ENCODE assay signal across 12 cellular contexts in genomic region chr16:81450783-81451491, GRCh38. TPM values are rescaled to one million over a fixed set of nuclear protein-coding genes. Genes with fewer than 3 reads are reported as not detected.
A peak's percentile ranks its signal among the peaks of the same experiment; 100 is the strongest.
DNase-seq lines count a peak whose midpoint lies in the region; ATAC-seq, FAIRE-seq and TF ChIP-seq lines count a peak whose summit lies in the region.
"Had no signal": no experiment of that assay in that cellular context is flagged by ENCODE, and none has a peak within 500 bp of the region (broad histone marks: within the 10 kb centered on the region; RNA-seq: fewer than 3 reads in every experiment).

No MANE protein-coding gene starts in this region.

- no peaks in the 10 kb centered on the region for H3K27me3 Mint-ChIP-seq in activated CD8-positive, alpha-beta T cell treated with anti-CD3 and anti-CD28 coated beads, Interleukin-2, amount 10 ng/mL, durations not matched to agents 7 days and 5 days (ENCODE audit: low read depth)

- no peaks in the 10 kb centered on the region for H3K9me3 Mint-ChIP-seq in activated CD8-positive, alpha-beta T cell treated with anti-CD3 and anti-CD28 coated beads, Interleukin-2, amount 10 ng/mL, durations not matched to agents 7 days and 5 days (ENCODE audit: insufficient read depth)

- H3K4me2 ChIP-seq in HepG2 (ENCODE audit: low read depth, low read length), result peak overlapping the region; percentile 97

- H3K9me3 ChIP-seq in HepG2 (ENCODE audit: low read length) (no peaks in the 10 kb centered on the region), right lobe of liver (no peaks in the 10 kb centered on the region), iPS-20b (ENCODE audit: insufficient read depth, low read depth, low read length) (no peaks in the 10 kb centered on the region), esophagus squamous epithelium (no peaks in the 10 kb centered on the region), prostate gland (no peaks in the 10 kb centered on the region)
- H3K9me3 ChIP-seq: ascending aorta, sigmoid colon had no signal

- H3K36me3 Mint-ChIP-seq in activated CD8-positive, alpha-beta T cell treated with anti-CD3 and anti-CD28 coated beads, Interleukin-2, amount 10 ng/mL, durations not matched to agents 7 days and 5 days (ENCODE audit: low read depth), result peaks cover 51% of the 10 kb centered on the region

- CTCF ChIA-PET in HepG2 (lab: Yijun Ruan, JAX; ENCODE audit: low intra/inter-chr PET ratio, low total read pairs), result no interaction called here
- CTCF ChIA-PET in activated CD8-positive, alpha-beta T cell treated with anti-CD3 and anti-CD28 coated beads, Interleukin-2, amount 10 ng/mL, durations not matched to agents 7 days and 5 days (lab: Charles Lee), result interaction anchor here (0.9 to 2.6 kb wide), 6 partner anchors 13 to 272 kb away, joined by 3 to 15 read pairs (median 6); no protein-coding TSS in a partner anchor

- H3K27me3 ChIP-seq in HepG2 (ENCODE audit: control insufficient read depth in 1 of 2, insufficient read depth in 2 of 2, low read length in 2 of 2) (no peaks in the 10 kb centered on the region; a peak in 1 of 5 replicates), right lobe of liver (no peaks in the 10 kb centered on the region), iPS-20b (ENCODE audit: insufficient read depth, low read length) (no peaks in the 10 kb centered on the region), esophagus squamous epithelium (no peaks in the 10 kb centered on the region), prostate gland (replicated peaks; ENCODE audit: insufficient read depth) (no peaks in the 10 kb centered on the region)
- H3K27me3 ChIP-seq: ascending aorta, sigmoid colon had no signal

- peak overlapping the region; percentile 61 for H3K4me3 Mint-ChIP-seq in activated CD8-positive, alpha-beta T cell treated with anti-CD3 and anti-CD28 coated beads, Interleukin-2, amount 10 ng/mL, durations not matched to agents 7 days and 5 days

- intact Hi-C loops in HepG2 (cut with micrococcal nuclease; ENCODE audit: unreplicated experiment), result no loop called here
- intact Hi-C loops in right lobe of liver (cut with DNase I), result loop anchor here in 1 of 2 donors (10.0 kb wide), 1 partner anchor 84 kb away; no protein-coding TSS in a partner anchor
- intact Hi-C loops in esophagus squamous epithelium (cut with DNase I), result no loop called here
- intact Hi-C loops in prostate gland (cut with DNase I), result no loop called here

- peaks cover 77% of the 10 kb centered on the region for H3K4me1 Mint-ChIP-seq in activated CD8-positive, alpha-beta T cell treated with anti-CD3 and anti-CD28 coated beads, Interleukin-2, amount 10 ng/mL, durations not matched to agents 7 days and 5 days (ENCODE audit: low read depth)

- TF ChIP-seq CTCF in HepG2 (CRISPR knock-in tag; IDR thresholded peaks at IDR 0.05) (no peak), right lobe of liver (IDR thresholded peaks at IDR 0.05) (no peak), esophagus squamous epithelium (IDR thresholded peaks at IDR 0.05) (no peak), prostate gland (IDR thresholded peaks at IDR 0.05) (no peak)

- no peak for TF ChIP-seq RAD21 in HepG2 (CRISPR knock-in tag; IDR thresholded peaks at IDR 0.05)

- H3K9ac ChIP-seq in HepG2 (ENCODE audit: insufficient read depth, low read depth, low read length), result peak overlapping the region; percentile 68
- no peak overlapping the region for H3K9ac ChIP-seq in iPS-20b (ENCODE audit: low read depth, low read length)

- H3K27ac Mint-ChIP-seq in activated CD8-positive, alpha-beta T cell treated with anti-CD3 and anti-CD28 coated beads, Interleukin-2, amount 10 ng/mL, durations not matched to agents 7 days and 5 days, result peak overlapping the region; percentile 89

- ATAC-seq in HepG2 (no peak), right lobe of liver (no peak), GM19351 (IDR thresholded peaks at IDR 0.05; ENCODE audit: unreplicated experiment) (no peak)
- ATAC-seq in activated CD8-positive, alpha-beta T cell treated with anti-CD3 and anti-CD28 coated beads, Interleukin-2, amount 10 ng/mL, durations not matched to agents 7 days and 5 days, result no peak

- peaks cover 98% of the 10 kb centered on the region for H3K79me2 ChIP-seq in HepG2 (ENCODE audit: insufficient read depth, low read length)

- in situ Hi-C loops in HepG2 (cut with HindIII; ENCODE audit: extremely low pct_ligation_motif_present, low pct_unique_long_range_greater_than_20kb), result no loop called here

- no peak overlapping the region for H2AFZ ChIP-seq in HepG2 (ENCODE audit: low read length)

- H3K4me3 ChIP-seq in HepG2 (replicated peaks in 1 of 3; ENCODE audit: insufficient read depth in 1 of 3, low read depth in 2 of 3, low read length in 3 of 3) (peak overlapping the region in 1 of 3 experiments; percentile 62; a peak in 1 of 6 replicates), right lobe of liver (no peak overlapping the region), iPS-20b (ENCODE audit: low read length) (no peak overlapping the region), esophagus squamous epithelium (no peak overlapping the region), prostate gland (no peak overlapping the region)
- H3K4me3 ChIP-seq: ascending aorta, sigmoid colon had no signal

- POLR2A ChIA-PET in HepG2 (lab: Yijun Ruan, JAX), result interaction anchor here (0.9 to 5.9 kb wide), 13 partner anchors 8 to 118 kb away, joined by 3 to 61 read pairs (median 7); no protein-coding TSS in a partner anchor
- POLR2A ChIA-PET in activated CD8-positive, alpha-beta T cell treated with anti-CD3 and anti-CD28 coated beads, Interleukin-2, amount 10 ng/mL, durations not matched to agents 7 days and 5 days (lab: Charles Lee), result interaction anchor here (1.2 to 1.3 kb wide), 2 partner anchors 19 to 20 kb away, joined by 3 to 8 read pairs; no protein-coding TSS in a partner anchor

- H3K27ac ChIP-seq in HepG2 (ENCODE audit: extremely low read length, insufficient read depth, low read length) (peak overlapping the region; percentile 89), right lobe of liver (peak overlapping the region in 1 of 3 donors; percentile 59), iPS-20b (ENCODE audit: low read length) (peak overlapping the region; percentile 1), esophagus squamous epithelium (peak overlapping the region in 2 of 4 donors; percentile 20 to 56), prostate gland (no peak overlapping the region)
- H3K27ac ChIP-seq: ascending aorta, C4-2B had no signal

- 73% methylated on average over 12 of the region's 12 CpGs for WGBS in HepG2 (ENCODE audit: low lambda C conversion rate)
- WGBS in right lobe of liver (ENCODE audit: insufficient coverage, low coverage, low lambda C conversion rate, missing lambda C conversion rate), result 80% methylated on average over 9 of the region's 12 CpGs
- WGBS in esophagus squamous epithelium, 2 donors, result 86 to 89% methylated on average over 11 to 12 of the region's 12 CpGs
- 86% methylated on average over 12 of the region's 12 CpGs for WGBS in prostate gland

- BruUV-seq in HepG2 (replicated peaks; lab: Mats Ljungman, UMichigan), result no TSS peak

- no peak for FAIRE-seq in HepG2 (lab: Jason Lieb, UNC)

- TF ChIP-seq POLR2A in HepG2 (IDR thresholded peaks at IDR 0.05; ENCODE audit: insufficient read depth in 1 of 2, low read depth in 2 of 2, low read length in 2 of 2) (no peak), right lobe of liver (IDR thresholded peaks at IDR 0.05) (no peak), esophagus squamous epithelium (IDR thresholded peaks at IDR 0.05) (no peak), prostate gland (IDR thresholded peaks at IDR 0.05) (no peak)

- peaks cover 39% of the 10 kb centered on the region; the same call in 1 of the 2 replicates for H4K20me1 ChIP-seq in HepG2 (ENCODE audit: insufficient read depth, low read length)

- H3K4me1 ChIP-seq in HepG2 (ENCODE audit: insufficient read depth, low read length) (peaks cover 74% of the 10 kb centered on the region), right lobe of liver (peaks cover 0 to 89% (median 47%) of the 10 kb centered on the region in 4 donors), iPS-20b (ENCODE audit: insufficient read depth, low read length) (peaks cover 44% of the 10 kb centered on the region), esophagus squamous epithelium (peaks cover 34 to 98% (median 59%) of the 10 kb centered on the region in 3 donors), prostate gland (replicated peaks) (peaks cover 8% of the 10 kb centered on the region)

- DNase-seq in HepG2 (ENCODE audit: low spot score) (no peak), right lobe of liver (no peak), esophagus squamous epithelium (lab: John Stamatoyannopoulos, UW) (no peak), prostate gland (ENCODE audit: low spot score) (no peak), dedifferentiated amniotic fluid mesenchymal stem cell (ENCODE audit: extremely low spot score) (no peak)
- DNase-seq in activated CD8-positive, alpha-beta T cell treated with anti-CD3 and anti-CD28 coated beads, Interleukin-2, amount 10 ng/mL, durations not matched to agents 7 days and 5 days, result no peak
- DNase-seq: NCI-H1436 treated with DMSO at 0.1 percent for 48 hours, sigmoid colon had no signal

- peaks cover 1 to 4% of the 10 kb centered on the region in 2 experiments; a peak in 2 of 5 replicates for H3K36me3 ChIP-seq in HepG2 (replicated peaks in 1 of 2; ENCODE audit: control insufficient read depth in 1 of 2, insufficient read depth in 2 of 2, low read length in 2 of 2)
- H3K36me3 ChIP-seq in right lobe of liver, result no peaks in the 10 kb centered on the region
- no peaks in the 10 kb centered on the region for H3K36me3 ChIP-seq in iPS-20b (ENCODE audit: insufficient read depth, low read depth, low read length)
- peaks cover 0 to 6% (median 0%) of the 10 kb centered on the region in 3 donors for H3K36me3 ChIP-seq in esophagus squamous epithelium
- no peaks in the 10 kb centered on the region for H3K36me3 ChIP-seq in prostate gland
- H3K36me3 ChIP-seq: ascending aorta had no signal

- TF ChIP-seq EP300 in HepG2 (IDR thresholded peaks at IDR 0.05; ENCODE audit: low read depth in 2 of 2, low read length in 2 of 2) (no peak), HepG2 (CRISPR knock-in tag; IDR thresholded peaks at IDR 0.05; ENCODE audit: borderline replicate concordance) (no peak)

RNA-seq across cellular contexts. Expression of gene CMIP, which starts 6.3 kb away (rescaled TPM):
- total RNA-seq in HepG2 (2016; rRNA removed; fragmentation: Illumina TruSeq; extraction: Trizol) (10.9 and 21.7 TPM in 2 replicates), right lobe of liver (10 to 100 TPM; 12.2 to 23.0 (median 16.5) TPM), esophagus squamous epithelium (10 to 100 TPM; 17.1 to 60.5 (median 39.7) TPM), prostate gland (10 to 100 TPM; 30.1 to 95.1 TPM)
- total RNA-seq in HepG2 (2016; cell fraction: cytosol; rRNA removed; fragmentation: Illumina TruSeq; extraction: Trizol; ENCODE audit: low read depth), result 3.5 and 4.6 TPM in 2 replicates
- 11.5 and 15.7 TPM in 2 replicates for total RNA-seq in HepG2 (2016; cell fraction: insoluble cytoplasmic fraction; rRNA removed; fragmentation: Illumina TruSeq; extraction: Trizol)
- total RNA-seq in HepG2 (2016; cell fraction: membrane; rRNA removed; fragmentation: Illumina TruSeq; extraction: Trizol), result 13.0 and 15.9 TPM in 2 replicates
- total RNA-seq in HepG2 (2016; cell fraction: nucleus; rRNA removed; fragmentation: Illumina TruSeq; extraction: Trizol), result 23.3 and 29.3 TPM in 2 replicates
- 18.1 and 22.0 TPM in 2 replicates for polyA plus RNA-seq in HepG2 (2011; rRNA removed)
- 17.3 and 20.7 TPM in 2 replicates for polyA plus RNA-seq in HepG2 (2011; cell fraction: cytosol; rRNA removed)
- 77.4 and 83.2 TPM in 2 replicates for polyA plus RNA-seq in HepG2 (2011; cell fraction: nucleus; rRNA removed)
- 74.4 and 83.5 TPM in 2 replicates for polyA plus RNA-seq in HepG2 (2012)
- 3.4 and 3.8 TPM in 2 replicates for polyA plus RNA-seq in HepG2 (2016; cell fraction: cytosol; fragmentation: Illumina TruSeq; extraction: Trizol; ENCODE audit: low read depth)
- 29.7 and 48.6 TPM in 2 replicates for polyA plus RNA-seq in HepG2 (2016; cell fraction: insoluble cytoplasmic fraction; fragmentation: Illumina TruSeq; extraction: Trizol; ENCODE audit: low read depth)
- polyA plus RNA-seq in HepG2 (2016; cell fraction: membrane; fragmentation: Illumina TruSeq; extraction: Trizol; ENCODE audit: low read depth), result 14.8 and 16.9 TPM in 2 replicates
- polyA plus RNA-seq in HepG2 (2016; cell fraction: nucleus; fragmentation: Illumina TruSeq; extraction: Trizol; ENCODE audit: insufficient read depth, low read depth), result 51.1 and 51.2 TPM in 2 replicates
- 16.6 and 71.5 TPM in 2 replicates for polyA minus RNA-seq in HepG2 (2011; rRNA and poly(A)+ RNA removed; ENCODE audit: low replicate concordance)
- 60.8 and 68.8 TPM in 2 replicates for polyA minus RNA-seq in HepG2 (2011; cell fraction: cytosol; rRNA and poly(A)+ RNA removed)
- polyA minus RNA-seq in HepG2 (2011; cell fraction: nucleus; rRNA and poly(A)+ RNA removed), result 61.9 and 63.1 TPM in 2 replicates
- total RNA-seq in activated CD8-positive, alpha-beta T cell treated with anti-CD3 and anti-CD28 coated beads, Interleukin-2, amount 10 ng/mL, durations not matched to agents 7 days and 5 days, result 10 to 100 TPM; 62.5 to 70.4 TPM

Comparison
In these comparisons a context has a peak if more than half of its experiments do, and no peak if none do; other contexts are left out.
1. H3K27ac ChIP-seq: peak in HepG2 (single experiment) and iPS-20b (single experiment); none in prostate gland (0 of 2).